In the genomic region with DNA sequence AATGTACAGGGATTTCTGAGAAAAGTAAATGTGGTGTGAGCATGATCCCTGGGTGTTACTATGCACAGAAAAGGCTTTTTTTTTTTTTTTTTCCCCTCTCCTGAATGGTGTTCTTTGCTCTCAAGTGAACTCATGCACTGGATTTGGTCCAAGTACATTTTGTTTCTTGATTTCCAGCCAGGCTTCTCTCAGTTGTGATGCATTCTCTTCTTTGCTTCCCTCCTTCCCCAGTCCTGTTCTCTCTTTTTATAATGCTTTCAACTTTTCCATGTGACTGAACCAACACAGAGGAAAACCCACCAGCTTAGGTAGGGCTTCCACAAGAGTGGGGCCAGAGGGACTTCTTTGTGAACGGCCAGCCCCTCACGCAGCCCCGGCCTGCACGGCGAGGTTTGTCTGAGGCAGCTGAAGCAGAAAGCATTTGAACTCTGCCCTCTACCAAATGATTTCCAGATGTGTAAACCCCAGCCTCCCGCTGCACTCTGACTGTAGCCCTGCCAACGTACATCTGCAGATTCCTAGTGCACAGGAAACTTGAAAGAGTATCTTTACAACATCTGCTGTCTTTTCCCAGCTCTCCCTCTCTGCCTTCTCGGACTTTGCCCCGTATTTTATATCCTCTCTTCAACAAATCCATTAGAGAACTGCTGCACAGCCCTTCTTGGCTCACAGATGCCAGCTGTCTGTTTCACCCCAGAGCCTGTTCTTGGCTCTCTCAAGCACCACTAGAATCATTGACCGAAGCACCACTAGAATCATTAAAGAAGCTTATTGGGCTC, we compare ENCODE assay signal across 8 cellular contexts.
DNase-seq lines count a peak whose midpoint lies in the region; ATAC-seq and TF ChIP-seq lines count a peak whose summit lies in the region.

No MANE protein-coding gene starts in this region.

- no peaks in the 10 kb centered on the region for H3K27me3 ChIP-seq in PC-3 (ENCODE audit: low read length)

- H3K9ac ChIP-seq in PC-3 (ENCODE audit: low read length), result no peak overlapping the region

- H3K36me3 ChIP-seq in PC-3 (ENCODE audit: low read depth, low read length), result no peaks in the 10 kb centered on the region

- no peaks in the 10 kb centered on the region for H4K20me1 ChIP-seq in PC-3 (ENCODE audit: low read length)

- H3K4me3 ChIP-seq in PC-3 (ENCODE audit: low read length) (no peak overlapping the region), fibroblast of pulmonary artery (replicated peaks; ENCODE audit: low read depth, low read length) (peak overlapping the region; percentile 32)

- H3K36me3 Mint-ChIP-seq in activated T-cell treated with anti-CD3 and anti-CD28 coated beads, Interleukin-2, amount 50 U/mL, for 4 hours (ENCODE audit: insufficient read depth), result no peaks in the 10 kb centered on the region

- intact Hi-C loops in PC-3 (cut with micrococcal nuclease), result no loop called here

- H3K9me2 ChIP-seq in PC-3 (replicated peaks; ENCODE audit: low read length), result no peaks in the 10 kb centered on the region

- H3K4me1 ChIP-seq in PC-3 (ENCODE audit: insufficient read depth, low read length), result no peaks in the 10 kb centered on the region

- ATAC-seq in PC-3 (no peak), GM19467 (IDR thresholded peaks at IDR 0.05; ENCODE audit: unreplicated experiment) (no peak), HG02938 (IDR thresholded peaks at IDR 0.05; ENCODE audit: unreplicated experiment) (no peak)
- ATAC-seq in activated T-cell treated with anti-CD3 and anti-CD28 coated beads, Interleukin-2, amount 50 U/mL, for 4 hours, result no peak

- H3K4me3 Mint-ChIP-seq in activated T-cell treated with anti-CD3 and anti-CD28 coated beads, Interleukin-2, amount 50 U/mL, for 4 hours, result no peak overlapping the region

- BruUV-seq in PC-3 (replicated peaks; lab: Mats Ljungman, UMichigan), result no TSS peak

- CTCF ChIA-PET in PC-3 (lab: Charles Lee), result no interaction called here

- POLR2A ChIA-PET in PC-3 (lab: Charles Lee; ENCODE audit: unreplicated experiment), result no interaction called here

- no peak overlapping the region for H2AFZ ChIP-seq in PC-3 (ENCODE audit: low read length)

- no peaks in the 10 kb centered on the region for H3K9me3 ChIP-seq in PC-3 (ENCODE audit: low read length)

- DNase-seq in DMS53 (lab: John Stamatoyannopoulos, UW) (peak; percentile 77), PC-3 (peak; percentile 14), fibroblast of pulmonary artery (ENCODE audit: low read depth) (peak; percentile 99), non-pigmented ciliary epithelial cell (ENCODE audit: low read depth) (peak; percentile 86)
- DNase-seq in activated T-cell treated with anti-CD3 and anti-CD28 coated beads, Interleukin-2, amount 50 U/mL, for 4 hours, result no peak
- no peak for DNase-seq in activated CD4-positive, alpha-beta T cell treated with anti-CD3 and anti-CD28 coated beads for 4 hours

- no peaks in the 10 kb centered on the region for H3K4me1 Mint-ChIP-seq in activated T-cell treated with anti-CD3 and anti-CD28 coated beads, Interleukin-2, amount 50 U/mL, for 4 hours (ENCODE audit: low read depth)

- no peaks in the 10 kb centered on the region for H3K9me3 Mint-ChIP-seq in activated T-cell treated with anti-CD3 and anti-CD28 coated beads, Interleukin-2, amount 50 U/mL, for 4 hours

- no peak overlapping the region for H3K27ac ChIP-seq in PC-3 (ENCODE audit: low read length)

- H3K4me2 ChIP-seq in PC-3 (ENCODE audit: low read length), result no peak overlapping the region

- no peak for TF ChIP-seq CTCF in PC-3 (conservative IDR thresholded peaks at IDR 0.05; ENCODE audit: low read depth, low read length)
- TF ChIP-seq CTCF in fibroblast of pulmonary artery (IDR thresholded peaks at IDR 0.05; ENCODE audit: low read length, missing control alignments), result no peak

- H3K79me2 ChIP-seq in PC-3 (ENCODE audit: low read length), result no peaks in the 10 kb centered on the region

- H3K27me3 Mint-ChIP-seq in activated T-cell treated with anti-CD3 and anti-CD28 coated beads, Interleukin-2, amount 50 U/mL, for 4 hours (ENCODE audit: low read depth), result no peaks in the 10 kb centered on the region

- H3F3A ChIP-seq in PC-3 (ENCODE audit: low read length, unreplicated experiment), result no peaks in the 10 kb centered on the region

Comparison
In these comparisons a context has a peak if more than half of its experiments do, and no peak if none do; other contexts are left out.
1. DNase-seq: peak in DMS53 (single experiment), PC-3 (single experiment), fibroblast of pulmonary artery (single experiment) and non-pigmented ciliary epithelial cell (single experiment); none in activated T-cell treated with anti-CD3 and anti-CD28 coated beads, Interleukin-2, amount 50 U/mL, for 4 hours (single experiment) and activated CD4-positive, alpha-beta T cell treated with anti-CD3 and anti-CD28 coated beads for 4 hours (0 of 2).